ENCODE assay signal across 10 cellular contexts in genomic region chr10:102718220-102718619, GRCh38. TPM values are rescaled to one million over a fixed set of nuclear protein-coding genes. Genes with fewer than 3 reads are reported as not detected.
DNase-seq lines count a peak whose midpoint lies in the region; ATAC-seq, FAIRE-seq and TF ChIP-seq lines count a peak whose summit lies in the region.
"Had no signal": no experiment of that assay in that cellular context is flagged by ENCODE, and none has a peak within 500 bp of the region (broad histone marks: within the 10 kb centered on the region; RNA-seq: fewer than 3 reads in every experiment).

No MANE protein-coding gene starts in this region.

- H3K9ac ChIP-seq in NT2/D1 (ENCODE audit: insufficient read length, low read depth) (peak overlapping the region; percentile 33), endodermal cell (ENCODE audit: extremely low read depth, low read length, poor library complexity, severe bottlenecking) (peak overlapping the region; percentile 16), muscle layer of colon (ENCODE audit: low read length) (no peak overlapping the region)

- no peak for ATAC-seq in HG03342 (IDR thresholded peaks at IDR 0.05; ENCODE audit: unreplicated experiment)

- H3K4me1 ChIP-seq in DOHH2 (ENCODE audit: control insufficient read depth, low read length) (peaks cover 26% of the 10 kb centered on the region), NT2/D1 (ENCODE audit: insufficient read depth, insufficient read length) (peaks cover 9% of the 10 kb centered on the region), endodermal cell (ENCODE audit: control insufficient read depth, insufficient read depth, low read length) (peaks cover 6% of the 10 kb centered on the region), muscle layer of colon (ENCODE audit: insufficient read depth, low read length) (peaks cover 7% of the 10 kb centered on the region)

- H3K9me3 Mint-ChIP-seq in endodermal cell (no peaks in the 10 kb centered on the region), CD14-positive monocyte (no peaks in the 10 kb centered on the region)

- no peaks in the 10 kb centered on the region for H3F3A ChIP-seq in DOHH2 (ENCODE audit: control insufficient read depth, insufficient read depth)

- H3K4me3 Mint-ChIP-seq in endodermal cell (peak overlapping the region; percentile 16), CD14-positive monocyte (no peak overlapping the region)

- H3K27me3 Mint-ChIP-seq in endodermal cell (ENCODE audit: insufficient read depth) (no peaks in the 10 kb centered on the region), CD14-positive monocyte (ENCODE audit: low read depth in 3 of 3) (peaks cover 0 to 3% (median 0%) of the 10 kb centered on the region in 3 donors)

- H3K4me1 Mint-ChIP-seq in endodermal cell = peaks cover 42% of the 10 kb centered on the region
- peaks cover 22% of the 10 kb centered on the region for H3K4me1 Mint-ChIP-seq in CD14-positive monocyte

- peaks cover 55% of the 10 kb centered on the region for H3K36me3 ChIP-seq in DOHH2 (ENCODE audit: control insufficient read depth, low read length)
- H3K36me3 ChIP-seq in NT2/D1 (ENCODE audit: insufficient read depth, insufficient read length, low read length) = peaks cover 23% of the 10 kb centered on the region
- H3K36me3 ChIP-seq in endodermal cell (ENCODE audit: control insufficient read depth, insufficient read depth, low read length) = peaks cover 9% of the 10 kb centered on the region
- no peaks in the 10 kb centered on the region for H3K36me3 ChIP-seq in muscle layer of colon (ENCODE audit: insufficient read depth, low read length)

- H3K36me3 Mint-ChIP-seq in endodermal cell (ENCODE audit: low read depth) = peaks cover 11% of the 10 kb centered on the region
- no peaks in the 10 kb centered on the region for H3K36me3 Mint-ChIP-seq in CD14-positive monocyte

- H3K9me3 ChIP-seq in DOHH2 (ENCODE audit: control insufficient read depth, insufficient read depth, low read length) (no peaks in the 10 kb centered on the region), NT2/D1 (ENCODE audit: insufficient read depth, low read length) (no peaks in the 10 kb centered on the region), endodermal cell (ENCODE audit: control insufficient read depth, low read length) (no peaks in the 10 kb centered on the region), muscle layer of colon (ENCODE audit: low read length) (no peaks in the 10 kb centered on the region)

- H3K27ac Mint-ChIP-seq in endodermal cell = peak overlapping the region; percentile 52
- peak overlapping the region in 1 of 7 donors; percentile 15 for H3K27ac Mint-ChIP-seq in CD14-positive monocyte

- H3K4me3 ChIP-seq in DOHH2 (ENCODE audit: low read length) = no peak overlapping the region
- H3K4me3 ChIP-seq in NT2/D1 (ENCODE audit: insufficient read length, low read depth) = no peak overlapping the region
- peak overlapping the region; percentile 65 for H3K4me3 ChIP-seq in endodermal cell (ENCODE audit: low read length)
- H3K4me3 ChIP-seq in muscle layer of colon (ENCODE audit: low read depth in 1 of 2, low read length in 2 of 2) = no peak overlapping the region

- H3K27ac ChIP-seq in DOHH2 (ENCODE audit: low read depth, low read length) (no peak overlapping the region), endodermal cell (ENCODE audit: low read depth, low read length) (no peak overlapping the region), muscle layer of colon (ENCODE audit: low read depth, low read length) (peak overlapping the region; percentile 5)

- no peak for TF ChIP-seq POLR2A in GM12891 (IDR thresholded peaks at IDR 0.05; ENCODE audit: low read depth, low read length)

- DNase-seq in NT2/D1 (ENCODE audit: low read depth, low spot score) = no peak
- DNase-seq in endodermal cell = peak; percentile 80
- no peak for DNase-seq in GM12891 (ENCODE audit: insufficient read length, low spot score)
- no peak for DNase-seq in CD14-positive monocyte (ENCODE audit: low spot score)
- no peak for DNase-seq in NCI-H748 treated with DMSO at 0.1 percent for 48 hours (lab: John Stamatoyannopoulos, UW)
- DNase-seq: amygdala had no signal

- H3K9me2 ChIP-seq in DOHH2 (replicated peaks; ENCODE audit: control insufficient read depth, low read length) = no peaks in the 10 kb centered on the region

- H3K27me3 ChIP-seq in DOHH2 (ENCODE audit: control insufficient read depth, low read length) (no peaks in the 10 kb centered on the region), NT2/D1 (ENCODE audit: insufficient read depth, insufficient read length) (no peaks in the 10 kb centered on the region), endodermal cell (ENCODE audit: control insufficient read depth, insufficient read depth, low read length, poor library complexity, severe bottlenecking) (no peaks in the 10 kb centered on the region), muscle layer of colon (ENCODE audit: control insufficient read depth in 1 of 2, insufficient read depth in 2 of 2, low read length in 2 of 2) (no peaks in the 10 kb centered on the region)

- H3K4me2 ChIP-seq in DOHH2 (ENCODE audit: low read length) = peak overlapping the region; percentile 17; the same call in 1 of the 2 replicates

- intact Hi-C loops in CD14-positive monocyte (cut with micrococcal nuclease) = no loop called here

- no peak for FAIRE-seq in GM12891 (lab: Jason Lieb, UNC)
- FAIRE-seq: D721Med had no signal

- WGBS in endodermal cell (ENCODE audit: insufficient coverage in 1 of 2, insufficient read length in 1 of 2), 2 experiments = 62 to 67% methylated on average over 3 of the region's 3 CpGs

- peaks cover 93% of the 10 kb centered on the region for H3K79me2 ChIP-seq in DOHH2 (ENCODE audit: control insufficient read depth, low read length)

- H4K20me1 ChIP-seq in DOHH2 (ENCODE audit: control insufficient read depth, insufficient read depth, low read depth, low read length) = 0 out of 2 replicates have a peak, but pooled peaks cover 3% of the 10 kb centered on the region

- TF ChIP-seq CTCF in DOHH2 (IDR thresholded peaks at IDR 0.05; ENCODE audit: low read depth, low read length, poor library complexity, severe bottlenecking) (no peak), endodermal cell (conservative IDR thresholded peaks at IDR 0.05) (no peak), CD14-positive monocyte (IDR thresholded peaks at IDR 0.05) (no peak)

TF ChIP-seq in GM12891, 5 proteins besides CTCF, POLR2A, EP300 and RAD21:
- TF ChIP-seq TAF1 (IDR thresholded peaks at IDR 0.05; ENCODE audit: low read depth, low read length) = no peak

RNA-seq across cellular contexts. Expression of gene SFXN2, which starts 3.8 kb away (rescaled TPM):
- 10 to 100 TPM; 30.5 to 32.9 TPM for total RNA-seq in endodermal cell
- 13.6 TPM for polyA plus RNA-seq in endodermal cell (2013, experiment 1 of 2)
- 13.7 TPM for polyA plus RNA-seq in endodermal cell (2013, experiment 2 of 2)
- polyA plus RNA-seq in GM12891 (2012; ENCODE audit: low read depth, missing spikeins) = 15.4 TPM
- polyA plus RNA-seq in CD14-positive monocyte = 1 to 10 TPM; 1.8 to 2.0 TPM

RNA-seq across cellular contexts. Expression of gene ARL3, which starts 4.0 kb away (rescaled TPM):
- total RNA-seq in endodermal cell = 10 to 100 TPM; 20.3 to 25.6 TPM
- 31.4 TPM for polyA plus RNA-seq in endodermal cell (2013, experiment 1 of 2)
- 30.8 TPM for polyA plus RNA-seq in endodermal cell (2013, experiment 2 of 2)
- 9.7 TPM for polyA plus RNA-seq in GM12891 (2012; ENCODE audit: low read depth, missing spikeins)
- polyA plus RNA-seq in CD14-positive monocyte = 1 to 10 TPM; 6.0 to 6.3 TPM

RNA-seq across cellular contexts. Expression of gene WBP1L, which starts 25.5 kb away (rescaled TPM):
- 10 to 100 TPM; 23.5 to 25.8 TPM for total RNA-seq in endodermal cell
- polyA plus RNA-seq in endodermal cell (2013, experiment 1 of 2) = 30.2 TPM
- polyA plus RNA-seq in endodermal cell (2013, experiment 2 of 2) = 29.0 TPM
- polyA plus RNA-seq in GM12891 (2012; ENCODE audit: low read depth, missing spikeins) = 13.8 TPM
- polyA plus RNA-seq in CD14-positive monocyte = 10 to 100 TPM; 38.3 to 43.0 TPM
